16 cellular contexts compared by ENCODE assay signal in genomic region chr18:774811-775210, GRCh38. TPM values are rescaled to one million over a fixed set of nuclear protein-coding genes. Genes with fewer than 3 reads are reported as not detected.
DNase-seq lines count a peak whose midpoint lies in the region; ATAC-seq, FAIRE-seq and TF ChIP-seq lines count a peak whose summit lies in the region.
"Had no signal": no experiment of that assay in that cellular context is flagged by ENCODE, and none has a peak within 500 bp of the region (broad histone marks: within the 10 kb centered on the region; RNA-seq: fewer than 3 reads in every experiment).

No MANE protein-coding gene starts in this region.

- no peaks in the 10 kb centered on the region for H3K9me1 ChIP-seq in K562 (ENCODE audit: control insufficient read depth, insufficient read depth, low read length)

- H3K27me3 Mint-ChIP-seq in CD8-positive, alpha-beta memory T cell: no peaks in the 10 kb centered on the region
- H3K27me3 Mint-ChIP-seq in natural killer cell treated with Interleukin-12 subunit alpha and Interleukin-12 subunit beta and Interleukin-15 and Interleukin-18, amount 100 ng/mL, for 72 hours: no peaks in the 10 kb centered on the region
- H3K27me3 Mint-ChIP-seq: CD4-positive, CD25-positive, alpha-beta regulatory T cell had no signal

- H3K9ac ChIP-seq in K562 (ENCODE audit: insufficient read depth in 1 of 2, low read depth in 2 of 2, low read length in 2 of 2): peak overlapping the region; percentile 15 to 27; a peak in 3 of 4 replicates
- no peak overlapping the region for H3K9ac ChIP-seq in HepG2 (ENCODE audit: insufficient read depth, low read depth, low read length)
- H3K9ac ChIP-seq: BLaER1 had no signal

- TF ChIP-seq EP300 in K562 (IDR thresholded peaks at IDR 0.05; ENCODE audit: low read length) (no peak), HepG2 (IDR thresholded peaks at IDR 0.05; ENCODE audit: low read depth in 2 of 2, low read length in 2 of 2) (peak in 1 of 2 experiments; percentile 47; a peak in 1 of 4 replicates), HepG2 (CRISPR knock-in tag; IDR thresholded peaks at IDR 0.05; ENCODE audit: borderline replicate concordance) (no peak)

- POLR2A ChIA-PET in CD8-positive, alpha-beta memory T cell (lab: Charles Lee): no interaction called here
- POLR2A ChIA-PET in K562 (lab: Yijun Ruan, JAX): interaction anchor here (1.1 to 6.4 kb wide), 2 partner anchors 7 to 25 kb away, joined by 4 to 34 read pairs; no protein-coding TSS in a partner anchor
- POLR2A ChIA-PET in HepG2 (lab: Yijun Ruan, JAX): no interaction called here

- in situ Hi-C loops in K562 (cut with MboI) (no loop called here), HepG2 (cut with HindIII; ENCODE audit: extremely low pct_ligation_motif_present, low pct_unique_long_range_greater_than_20kb) (no loop called here)

- H3K36me3 ChIP-seq in CD8-positive, alpha-beta memory T cell (ENCODE audit: insufficient read depth, low read length): no peaks in the 10 kb centered on the region
- H3K36me3 ChIP-seq in K562 (ENCODE audit: control insufficient read depth, insufficient read depth, low read length): peaks cover 48% of the 10 kb centered on the region
- H3K36me3 ChIP-seq in HepG2 (replicated peaks in 1 of 2; ENCODE audit: control insufficient read depth in 1 of 2, insufficient read depth in 2 of 2, low read length in 2 of 2): 0 out of 5 replicates have a peak, but pooled peaks cover 1 to 6% of the 10 kb centered on the region in 2 experiments
- H3K36me3 ChIP-seq: HAP-1 had no signal

- peaks cover 4 to 8% (median 5%) of the 10 kb centered on the region in 3 donors for H3K36me3 Mint-ChIP-seq in CD8-positive, alpha-beta memory T cell
- peaks cover 7% of the 10 kb centered on the region for H3K36me3 Mint-ChIP-seq in natural killer cell treated with Interleukin-12 subunit alpha and Interleukin-12 subunit beta and Interleukin-15 and Interleukin-18, amount 100 ng/mL, for 72 hours

- no peaks in the 10 kb centered on the region for H3K9me3 ChIP-seq in CD8-positive, alpha-beta memory T cell (ENCODE audit: low read length)
- H3K9me3 ChIP-seq in K562 (replicated peaks; ENCODE audit: control insufficient read depth, insufficient read depth, low read depth, low read length) (no peaks in the 10 kb centered on the region), HepG2 (ENCODE audit: low read length) (no peaks in the 10 kb centered on the region)
- H3K9me3 ChIP-seq: BLaER1, HAP-1 had no signal

- CTCF ChIA-PET in CD8-positive, alpha-beta memory T cell (lab: Charles Lee): no interaction called here
- CTCF ChIA-PET in K562 (lab: Yijun Ruan, JAX; ENCODE audit: low intra/inter-chr PET ratio) (no interaction called here), HepG2 (lab: Yijun Ruan, JAX; ENCODE audit: low intra/inter-chr PET ratio, low total read pairs) (no interaction called here)

- peak overlapping the region; percentile 59 for H3K27ac ChIP-seq in CD8-positive, alpha-beta memory T cell (ENCODE audit: low read depth, low read length)
- H3K27ac ChIP-seq in K562 (ENCODE audit: extremely low read depth, low read depth, low read length): peak overlapping the region; percentile 67
- H3K27ac ChIP-seq in HepG2 (ENCODE audit: extremely low read length, insufficient read depth, low read length): peak overlapping the region; percentile 30
- H3K27ac ChIP-seq: BLaER1 had no signal

- TF ChIP-seq CTCF in K562 (IDR thresholded peaks at IDR 0.05 in 2 of 3, conservative IDR thresholded peaks at IDR 0.05 in 1 of 3; ENCODE audit: insufficient read depth in 2 of 3, low read depth in 1 of 3, low read length in 3 of 3) (no peak), HepG2 (CRISPR knock-in tag; IDR thresholded peaks at IDR 0.05) (no peak)

- TF ChIP-seq RAD21 in K562 (CRISPR knock-in tag; conservative IDR thresholded peaks at IDR 0.05 in 1 of 2, IDR thresholded peaks at IDR 0.05 in 1 of 2) (no peak), HepG2 (CRISPR knock-in tag; IDR thresholded peaks at IDR 0.05) (no peak)

- H3K27me3 ChIP-seq in CD8-positive, alpha-beta memory T cell (ENCODE audit: insufficient read depth, low read length, poor library complexity, severe bottlenecking): no peaks in the 10 kb centered on the region
- H3K27me3 ChIP-seq in K562 (ENCODE audit: control insufficient read depth in 2 of 2, insufficient read depth in 2 of 2, low read length in 2 of 2) (no peaks in the 10 kb centered on the region), HepG2 (ENCODE audit: control insufficient read depth in 1 of 2, insufficient read depth in 2 of 2, low read length in 2 of 2) (no peaks in the 10 kb centered on the region)
- H3K27me3 ChIP-seq: BLaER1 had no signal

- ATAC-seq in K562: peak; percentile 64
- ATAC-seq in HepG2: peak; percentile 67
- ATAC-seq in natural killer cell treated with Interleukin-12 subunit alpha and Interleukin-12 subunit beta and Interleukin-15 and Interleukin-18, amount 100 ng/mL, for 72 hours: no peak
- ATAC-seq in GM21390 (IDR thresholded peaks at IDR 0.05; ENCODE audit: unreplicated experiment): no peak
- ATAC-seq: GM12878 had no signal

- peaks cover 32 to 39% (median 32%) of the 10 kb centered on the region in 3 donors for H3K4me1 Mint-ChIP-seq in CD8-positive, alpha-beta memory T cell
- peaks cover 39 to 55% of the 10 kb centered on the region in 2 donors for H3K4me1 Mint-ChIP-seq in natural killer cell treated with Interleukin-12 subunit alpha and Interleukin-12 subunit beta and Interleukin-15 and Interleukin-18, amount 100 ng/mL, for 72 hours (ENCODE audit: low read depth in 2 of 2)

- BruUV-seq in K562 (replicated peaks; lab: Mats Ljungman, UMichigan) (no TSS peak), HepG2 (replicated peaks; lab: Mats Ljungman, UMichigan) (no TSS peak)

- WGBS in K562 (ENCODE audit: insufficient coverage, low coverage, missing lambda C conversion rate): 44% methylated on average over 1 of the region's 1 CpG
- WGBS in HepG2 (ENCODE audit: low lambda C conversion rate): 27% methylated on average over 1 of the region's 1 CpG

- H3K9me3 Mint-ChIP-seq in CD8-positive, alpha-beta memory T cell: no peaks in the 10 kb centered on the region
- no peaks in the 10 kb centered on the region for H3K9me3 Mint-ChIP-seq in natural killer cell treated with Interleukin-12 subunit alpha and Interleukin-12 subunit beta and Interleukin-15 and Interleukin-18, amount 100 ng/mL, for 72 hours
- H3K9me3 Mint-ChIP-seq: CD4-positive, CD25-positive, alpha-beta regulatory T cell had no signal

- H3K4me2 ChIP-seq in K562 (ENCODE audit: insufficient read depth, low read length): peak overlapping the region; percentile 54
- no peak overlapping the region; the same call in 1 of the 2 replicates for H3K4me2 ChIP-seq in HepG2 (ENCODE audit: low read depth, low read length)
- H3K4me2 ChIP-seq: BLaER1 had no signal

- DNase-seq in CD8-positive, alpha-beta memory T cell: no peak
- DNase-seq in K562 (ENCODE audit: extremely low read depth in 1 of 4, low spot score in 3 of 4) (peak in 1 of 4 experiments; percentile 52), HepG2 (ENCODE audit: low spot score) (peak; percentile 60), NCI-H2107 treated with DMSO at 0.1 percent for 48 hours (lab: John Stamatoyannopoulos, UW; ENCODE audit: unreplicated experiment) (no peak), H4 (ENCODE audit: low spot score) (no peak), pons (ENCODE audit: low spot score) (no peak)
- no peak for DNase-seq in natural killer cell treated with Interleukin-12 subunit alpha and Interleukin-12 subunit beta and Interleukin-15 and Interleukin-18, amount 100 ng/mL, for 72 hours (ENCODE audit: low spot score)
- DNase-seq: 8988T; AML-193; CD4-positive, CD25-positive, alpha-beta regulatory T cell; DMS79; GOT3 had no signal

- intact Hi-C loops in K562 (cut with micrococcal nuclease): loop anchor here (2.0 kb wide), 1 partner anchor 38 kb away; the partner anchor contains the start of gene YES1
- intact Hi-C loops in HepG2 (cut with micrococcal nuclease; ENCODE audit: unreplicated experiment): no loop called here

- H3K4me3 Mint-ChIP-seq in CD8-positive, alpha-beta memory T cell: no peak overlapping the region
- no peak overlapping the region for H3K4me3 Mint-ChIP-seq in natural killer cell treated with Interleukin-12 subunit alpha and Interleukin-12 subunit beta and Interleukin-15 and Interleukin-18, amount 100 ng/mL, for 72 hours
- H3K4me3 Mint-ChIP-seq: CD4-positive, CD25-positive, alpha-beta regulatory T cell had no signal

- no peak overlapping the region for H3K27ac Mint-ChIP-seq in CD8-positive, alpha-beta memory T cell
- H3K27ac Mint-ChIP-seq in natural killer cell treated with Interleukin-12 subunit alpha and Interleukin-12 subunit beta and Interleukin-15 and Interleukin-18, amount 100 ng/mL, for 72 hours: peak overlapping the region; percentile 6 to 10

- no peaks in the 10 kb centered on the region for H3K4me1 ChIP-seq in CD8-positive, alpha-beta memory T cell (ENCODE audit: insufficient read depth, low read length)
- H3K4me1 ChIP-seq in K562 (replicated peaks in 1 of 2; ENCODE audit: control insufficient read depth in 2 of 2, insufficient read depth in 2 of 2, low read length in 2 of 2): peaks cover 26 to 67% of the 10 kb centered on the region in 2 experiments
- H3K4me1 ChIP-seq in HepG2 (ENCODE audit: insufficient read depth, low read length): peaks cover 92% of the 10 kb centered on the region
- H3K4me1 ChIP-seq: BLaER1 had no signal

- FAIRE-seq in K562 (lab: Jason Lieb, UNC) (no peak), HepG2 (lab: Jason Lieb, UNC) (peak; percentile 59)
- FAIRE-seq: GM12878 had no signal

- H4K20me1 ChIP-seq in K562 (replicated peaks; ENCODE audit: control insufficient read depth, insufficient read depth, low read length) (peaks cover 10% of the 10 kb centered on the region), HepG2 (ENCODE audit: insufficient read depth, low read length) (peaks cover 12% of the 10 kb centered on the region)

- H2AFZ ChIP-seq in K562 (ENCODE audit: low read depth, low read length) (no peak overlapping the region), HepG2 (ENCODE audit: low read length) (no peak overlapping the region)

- TF ChIP-seq POLR2A in K562 (conservative IDR thresholded peaks at IDR 0.05): no peak
- TF ChIP-seq POLR2A in HepG2 (IDR thresholded peaks at IDR 0.05; ENCODE audit: insufficient read depth in 1 of 2, low read depth in 2 of 2, low read length in 2 of 2): no peak

- no peak overlapping the region for H3K4me3 ChIP-seq in CD8-positive, alpha-beta memory T cell (ENCODE audit: low read length)
- H3K4me3 ChIP-seq in K562 (no peak overlapping the region), HepG2 (replicated peaks in 1 of 3; ENCODE audit: insufficient read depth in 1 of 3, low read depth in 2 of 3, low read length in 3 of 3) (no peak overlapping the region)
- H3K4me3 ChIP-seq: BLaER1, GM12878, HAP-1 had no signal

- H3K79me2 ChIP-seq in K562 (ENCODE audit: control insufficient read depth, insufficient read depth, low read length) (peaks cover 99% of the 10 kb centered on the region), HepG2 (ENCODE audit: insufficient read depth, low read length) (peaks cover 68% of the 10 kb centered on the region)

RNA-seq across cellular contexts. Expression of gene YES1, which starts 37.2 kb away (rescaled TPM):
- total RNA-seq in CD8-positive, alpha-beta memory T cell: 10 to 100 TPM; 19.0 to 21.4 TPM
- polyA plus RNA-seq in CD8-positive, alpha-beta memory T cell: 3.0 TPM
- 86.2 and 96.5 TPM in 2 replicates for total RNA-seq in K562 (2011; cell fraction: chromatin; rRNA removed; ENCODE audit: low replicate concordance)
- 21.8 and 24.5 TPM in 2 replicates for total RNA-seq in K562 (2011; cell fraction: nucleolus; rRNA removed)
- 46.6 and 65.3 TPM in 2 replicates for total RNA-seq in K562 (2011; cell fraction: nucleoplasm; rRNA removed)
- total RNA-seq in K562 (2014; rRNA removed): 61.9 and 108 TPM in 2 replicates
- 115 and 149 TPM in 2 replicates for total RNA-seq in K562 (2014; rRNA removed; fragmentation: Illumina TruSeq; extraction: Trizol)
- 75.4 and 77.7 TPM in 2 replicates for total RNA-seq in K562 (2015; rRNA removed; fragmentation: Illumina TruSeq; extraction: Trizol)
- 90.6 and 99.4 TPM in 2 replicates for total RNA-seq in K562 (2021)
- 54.6 and 59.9 TPM in 2 replicates for polyA plus RNA-seq in K562 (2011; rRNA removed)
- polyA plus RNA-seq in K562 (2011; cell fraction: cytosol; rRNA removed): 31.2 and 49.4 TPM in 2 replicates
- 22.9 and 25.6 TPM in 2 replicates for polyA plus RNA-seq in K562 (2011; cell fraction: nucleus; rRNA removed)
- polyA plus RNA-seq in K562 (2012): 42.1 and 45.3 TPM in 2 replicates
- 70.6 and 78.9 TPM in 2 replicates for polyA plus RNA-seq in K562 (2014; fragmentation: Illumina TruSeq; extraction: Trizol)
- 10 to 100 TPM; 37.2 to 54.6 TPM for polyA plus RNA-seq in K562 (2014; fragmentation: Nextera tagmentation; extraction: Ambion mirVana)
- 77.8 and 112 TPM in 2 replicates for polyA plus RNA-seq in K562 (2014; rRNA removed)
- 72.0 and 108 TPM in 2 replicates for polyA minus RNA-seq in K562 (2011; rRNA and poly(A)+ RNA removed)
- 50.5 and 77.5 TPM in 2 replicates for polyA minus RNA-seq in K562 (2011; cell fraction: cytosol; rRNA and poly(A)+ RNA removed)
- polyA minus RNA-seq in K562 (2011; cell fraction: nucleus; rRNA and poly(A)+ RNA removed): 17.6 and 34.7 TPM in 2 replicates
- total RNA-seq in HepG2 (2016; rRNA removed; fragmentation: Illumina TruSeq; extraction: Trizol): 70.8 and 105 TPM in 2 replicates
- 15.8 and 18.2 TPM in 2 replicates for total RNA-seq in HepG2 (2016; cell fraction: cytosol; rRNA removed; fragmentation: Illumina TruSeq; extraction: Trizol; ENCODE audit: low read depth)
- 69.2 and 96.9 TPM in 2 replicates for total RNA-seq in HepG2 (2016; cell fraction: insoluble cytoplasmic fraction; rRNA removed; fragmentation: Illumina TruSeq; extraction: Trizol)
- total RNA-seq in HepG2 (2016; cell fraction: membrane; rRNA removed; fragmentation: Illumina TruSeq; extraction: Trizol): 80.5 and 89.8 TPM in 2 replicates
- 32.4 and 40.0 TPM in 2 replicates for total RNA-seq in HepG2 (2016; cell fraction: nucleus; rRNA removed; fragmentation: Illumina TruSeq; extraction: Trizol)
- 13.6 and 17.2 TPM in 2 replicates for polyA plus RNA-seq in HepG2 (2011; rRNA removed)
- 20.0 and 23.3 TPM in 2 replicates for polyA plus RNA-seq in HepG2 (2011; cell fraction: cytosol; rRNA removed)
- polyA plus RNA-seq in HepG2 (2011; cell fraction: nucleus; rRNA removed): 12.0 and 12.1 TPM in 2 replicates
- 38.9 and 45.8 TPM in 2 replicates for polyA plus RNA-seq in HepG2 (2012)
- 10.0 and 10.4 TPM in 2 replicates for polyA plus RNA-seq in HepG2 (2016; cell fraction: cytosol; fragmentation: Illumina TruSeq; extraction: Trizol; ENCODE audit: low read depth)
- polyA plus RNA-seq in HepG2 (2016; cell fraction: insoluble cytoplasmic fraction; fragmentation: Illumina TruSeq; extraction: Trizol; ENCODE audit: low read depth): 69.0 and 76.0 TPM in 2 replicates
- 33.4 and 35.7 TPM in 2 replicates for polyA plus RNA-seq in HepG2 (2016; cell fraction: membrane; fragmentation: Illumina TruSeq; extraction: Trizol; ENCODE audit: low read depth)
- polyA plus RNA-seq in HepG2 (2016; cell fraction: nucleus; fragmentation: Illumina TruSeq; extraction: Trizol; ENCODE audit: insufficient read depth, low read depth): 27.3 and 29.1 TPM in 2 replicates
- polyA minus RNA-seq in HepG2 (2011; rRNA and poly(A)+ RNA removed; ENCODE audit: low replicate concordance): 35.4 and 58.6 TPM in 2 replicates
- 29.1 and 33.4 TPM in 2 replicates for polyA minus RNA-seq in HepG2 (2011; cell fraction: cytosol; rRNA and poly(A)+ RNA removed)
- 16.5 and 22.1 TPM in 2 replicates for polyA minus RNA-seq in HepG2 (2011; cell fraction: nucleus; rRNA and poly(A)+ RNA removed)
- 10 to 100 TPM; 30.8 to 33.3 TPM for total RNA-seq in natural killer cell treated with Interleukin-12 subunit alpha and Interleukin-12 subunit beta and Interleukin-15 and Interleukin-18, amount 100 ng/mL, for 72 hours
- total RNA-seq in H4 (2014; rRNA removed; shearing (Covaris generic)): 95.7 and 101 TPM in 2 replicates

Comparison
In these comparisons a context has a peak if more than half of its experiments do, and no peak if none do; other contexts are left out.
1. H3K27ac Mint-ChIP-seq: peak in natural killer cell treated with Interleukin-12 subunit alpha and Interleukin-12 subunit beta and Interleukin-15 and Interleukin-18, amount 100 ng/mL, for 72 hours (2 of 2); none in CD8-positive, alpha-beta memory T cell (0 of 8).
2. ATAC-seq: peak in K562 (single experiment) and HepG2 (single experiment); none in natural killer cell treated with Interleukin-12 subunit alpha and Interleukin-12 subunit beta and Interleukin-15 and Interleukin-18, amount 100 ng/mL, for 72 hours (0 of 2) and GM21390 (single experiment).
3. Peak in every context shown above with its lines, with median percentiles within 50 percentile points of each other: H3K27ac ChIP-seq.